In genomic region chr16:57699899-57700298, GRCh38 we compare ENCODE assay signal across 1 cellular context.
A peak's percentile ranks its signal among the peaks of the same experiment; 100 is the strongest.
TF ChIP-seq lines count a peak whose summit lies in the region.

No MANE protein-coding gene starts in this region.

TF ChIP-seq in K562, 482 proteins besides CTCF, POLR2A, EP300 and RAD21:
- TF ChIP-seq FOXP1 (CRISPR knock-in tag; IDR thresholded peaks at IDR 0.05) (0 out of 2 replicates have a peak, but pooled peaks have one; percentile 34), ZNF507 (tag; conservative IDR thresholded peaks at IDR 0.05) (no peak), MED1 (CRISPR knock-in tag; IDR thresholded peaks at IDR 0.05; ENCODE audit: borderline replicate concordance) (no peak)
